11 cellular contexts compared by ENCODE assay signal in the genomic region with DNA sequence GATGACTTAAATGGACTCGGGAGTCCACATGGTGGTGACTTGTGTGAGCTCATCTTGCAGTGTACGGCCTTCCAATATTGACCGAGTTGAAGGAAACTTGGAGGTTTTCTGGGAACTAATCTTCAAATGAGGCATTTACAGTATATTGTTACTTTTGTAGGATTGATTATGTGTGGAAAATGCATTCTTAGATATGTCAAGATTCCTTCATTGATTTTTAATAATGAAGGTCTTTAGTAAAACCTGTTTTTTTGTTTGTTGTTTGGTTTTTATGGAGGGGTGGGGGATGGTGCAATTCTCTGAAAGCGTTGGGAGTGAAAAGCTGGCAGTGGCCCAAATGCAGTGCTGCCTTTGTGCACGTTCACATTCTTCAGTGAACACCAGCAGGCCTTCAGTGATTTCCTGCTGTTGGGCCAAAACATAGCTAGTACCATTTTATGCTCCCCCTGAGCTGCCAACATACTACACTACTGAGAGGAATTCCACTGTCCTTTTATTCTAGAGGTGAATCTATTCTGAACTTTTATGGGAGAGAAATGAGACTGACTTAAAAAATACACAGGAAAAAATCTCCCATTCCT. TPM values are rescaled to one million over a fixed set of nuclear protein-coding genes. Genes with fewer than 3 reads are reported as not detected.
DNase-seq lines count a peak whose midpoint lies in the region; ATAC-seq and TF ChIP-seq lines count a peak whose summit lies in the region.
"Had no signal": no experiment of that assay in that cellular context is flagged by ENCODE, and none has a peak within 500 bp of the region (broad histone marks: within the 10 kb centered on the region; RNA-seq: fewer than 3 reads in every experiment).

No MANE protein-coding gene starts in this region.

- no peaks in the 10 kb centered on the region for H3K27me3 ChIP-seq in neural progenitor cell

- H3K9ac ChIP-seq in neural progenitor cell: no peak overlapping the region

- peak overlapping the region; percentile 46 for H3K4me2 ChIP-seq in neural progenitor cell

- no peak overlapping the region for H3K4me3 ChIP-seq in neural progenitor cell

- H3K36me3 ChIP-seq in neural progenitor cell: no peaks in the 10 kb centered on the region

- H2AFZ ChIP-seq in neural progenitor cell (replicated peaks): no peak overlapping the region

- H3K9me3 ChIP-seq in neural progenitor cell (ENCODE audit: low read depth): no peaks in the 10 kb centered on the region

- H3K9me3 Mint-ChIP-seq in endothelial cell (ENCODE audit: unreplicated experiment) (peaks cover 15% of the 10 kb centered on the region), neural progenitor cell (peaks cover 29% of the 10 kb centered on the region)

- no peak for ATAC-seq in GM18517 (IDR thresholded peaks at IDR 0.05; ENCODE audit: unreplicated experiment)

- no peak overlapping the region for H3K4me3 Mint-ChIP-seq in endothelial cell (ENCODE audit: unreplicated experiment)
- no peak overlapping the region for H3K4me3 Mint-ChIP-seq in neural progenitor cell
- H3K4me3 Mint-ChIP-seq: activated CD4-positive, alpha-beta memory T cell treated with anti-CD3 and anti-CD28 coated beads for 36 hours had no signal

- H3K27me3 Mint-ChIP-seq in endothelial cell (ENCODE audit: unreplicated experiment) (peaks cover 4% of the 10 kb centered on the region), neural progenitor cell (ENCODE audit: insufficient read depth, low read depth) (peaks cover 2% of the 10 kb centered on the region)
- H3K27me3 Mint-ChIP-seq: activated CD4-positive, alpha-beta memory T cell treated with anti-CD3 and anti-CD28 coated beads for 36 hours had no signal

- H3K79me2 ChIP-seq in neural progenitor cell (ENCODE audit: low read depth): peaks cover 99% of the 10 kb centered on the region

- H4K20me1 ChIP-seq in neural progenitor cell (ENCODE audit: low read depth): peaks cover 19% of the 10 kb centered on the region

- TF ChIP-seq CTCF in endothelial cell (IDR thresholded peaks at IDR 0.05; ENCODE audit: unreplicated experiment) (no peak), neural progenitor cell (IDR thresholded peaks at IDR 0.05) (no peak)

- peak; percentile 41 for DNase-seq in DMS 273 (lab: John Stamatoyannopoulos, UW; ENCODE audit: unreplicated experiment)
- DNase-seq in DMS 273 treated with DMSO at 0.1 percent for 48 hours (lab: John Stamatoyannopoulos, UW): no peak
- peak; percentile 50 for DNase-seq in NCI-H748 treated with DMSO at 0.1 percent for 48 hours (lab: John Stamatoyannopoulos, UW)
- no peak for DNase-seq in endothelial cell (ENCODE audit: low spot score)
- DNase-seq in neural progenitor cell (ENCODE audit: low spot score): peak; percentile 57
- DNase-seq in SW480 (ENCODE audit: low spot score): no peak
- DNase-seq in cortex of kidney (lab: John Stamatoyannopoulos, UW): no peak
- DNase-seq: activated CD4-positive, alpha-beta memory T cell treated with anti-CD3 and anti-CD28 coated beads for 36 hours; aorta; hypothalamus had no signal

- H3K4me1 ChIP-seq in neural progenitor cell: peaks cover 27% of the 10 kb centered on the region

- no peaks in the 10 kb centered on the region for H3F3A ChIP-seq in neural progenitor cell (ENCODE audit: low read depth)

- H3K27ac Mint-ChIP-seq in endothelial cell (ENCODE audit: unreplicated experiment) (peak overlapping the region; percentile 91), neural progenitor cell (peak overlapping the region; percentile 75)
- H3K27ac Mint-ChIP-seq: activated CD4-positive, alpha-beta memory T cell treated with anti-CD3 and anti-CD28 coated beads for 36 hours had no signal

- H3K27ac ChIP-seq in neural progenitor cell: no peak overlapping the region

- peaks cover 63% of the 10 kb centered on the region for H3K4me1 Mint-ChIP-seq in endothelial cell (ENCODE audit: unreplicated experiment)
- H3K4me1 Mint-ChIP-seq in neural progenitor cell: peaks cover 17% of the 10 kb centered on the region

- H3K36me3 Mint-ChIP-seq in endothelial cell (ENCODE audit: low read depth, unreplicated experiment) (peaks cover 40% of the 10 kb centered on the region), neural progenitor cell (peaks cover 21% of the 10 kb centered on the region)

RNA-seq across cellular contexts. Expression of gene CCNY, which starts 50.4 kb away (rescaled TPM):
- total RNA-seq in endothelial cell (ENCODE audit: unreplicated experiment) (169 TPM), neural progenitor cell (ENCODE audit: low replicate concordance) (43.0 and 46.7 TPM in 2 replicates)

Comparison
In these comparisons a context has a peak if more than half of its experiments do, and no peak if none do; other contexts are left out.
1. DNase-seq: peak in DMS 273 (single experiment), NCI-H748 treated with DMSO at 0.1 percent for 48 hours (single experiment) and neural progenitor cell (single experiment); none in DMS 273 treated with DMSO at 0.1 percent for 48 hours (single experiment), endothelial cell (single experiment), SW480 (single experiment) and cortex of kidney (single experiment).